8 cellular contexts compared by ENCODE assay signal in genomic region chr3:123586131-123586530, GRCh38. TPM values are rescaled to one million over a fixed set of nuclear protein-coding genes. Genes with fewer than 3 reads are reported as not detected.
DNase-seq lines count a peak whose midpoint lies in the region; ATAC-seq and TF ChIP-seq lines count a peak whose summit lies in the region.

No MANE protein-coding gene starts in this region.

- peak; percentile 79 for DNase-seq in DMS53 (lab: John Stamatoyannopoulos, UW)
- peak; percentile 81 for DNase-seq in MG63
- DNase-seq in RKO (ENCODE audit: low spot score) = peak; percentile 85
- no peak for DNase-seq in ascending aorta (ENCODE audit: low spot score in 2 of 2)
- peak; percentile 67 for DNase-seq in iris pigment epithelial cell (ENCODE audit: low read depth)
- peak; percentile 49 for DNase-seq in stimulated activated CD4-positive, alpha-beta T cell treated with anti-CD3 and anti-CD28 coated beads, Interleukin-1b, Interleukin-23, amount 100 ng/mL, for 48 hours
- no peak for DNase-seq in natural killer cell

- H3K4me1 Mint-ChIP-seq in natural killer cell = peaks cover 15 to 22% of the 10 kb centered on the region in 2 donors

- peaks cover 4 to 14% of the 10 kb centered on the region in 2 donors for H3K4me1 ChIP-seq in ascending aorta

- H3K27me3 Mint-ChIP-seq in natural killer cell (ENCODE audit: low read depth in 2 of 2) = no peaks in the 10 kb centered on the region

- no peak for ATAC-seq in natural killer cell
- ATAC-seq in HG03097 (IDR thresholded peaks at IDR 0.05; ENCODE audit: low FRiP score, unreplicated experiment) = no peak

- H3K4me3 Mint-ChIP-seq in natural killer cell = no peak overlapping the region

- H3K9me3 Mint-ChIP-seq in natural killer cell = no peaks in the 10 kb centered on the region

- peak overlapping the region in 1 of 2 donors; percentile 83 for H3K27ac ChIP-seq in ascending aorta

- no peak overlapping the region for H3K27ac Mint-ChIP-seq in natural killer cell

- H3K4me3 ChIP-seq in MG63 (peak overlapping the region; percentile 86), ascending aorta (peak overlapping the region; percentile 87 to 92)

- H3K27me3 ChIP-seq in MG63 (no peaks in the 10 kb centered on the region), ascending aorta (no peaks in the 10 kb centered on the region)

- H3K36me3 Mint-ChIP-seq in natural killer cell = no peaks in the 10 kb centered on the region

- intact Hi-C loops in ascending aorta (cut with DNase I) (loop anchor here (5.0 kb wide), 1 partner anchor 41 kb away; no protein-coding TSS in a partner anchor), natural killer cell (cut with micrococcal nuclease) (loop anchor here (10.0 kb wide), 1 partner anchor 1171 kb away; the partner anchor contains the start of gene WDR5B)

- H3K36me3 ChIP-seq in MG63 = peaks cover 26% of the 10 kb centered on the region
- H3K36me3 ChIP-seq in ascending aorta = peaks cover 0 to 3% of the 10 kb centered on the region in 2 donors

- TF ChIP-seq CTCF in ascending aorta (IDR thresholded peaks at IDR 0.05) = no peak
- TF ChIP-seq CTCF in natural killer cell (IDR thresholded peaks at IDR 0.05) = no peak

- H3K9me3 ChIP-seq in MG63 (peaks cover 18% of the 10 kb centered on the region), ascending aorta (no peaks in the 10 kb centered on the region)

RNA-seq across cellular contexts. Expression of gene HACD2, which starts 1.3 kb away (rescaled TPM):
- 17.1 and 26.8 TPM in 2 replicates for total RNA-seq in MG63 (2014; rRNA removed; shearing (Covaris generic); ENCODE audit: low replicate concordance)
- total RNA-seq in ascending aorta = 10.2 TPM
- total RNA-seq in natural killer cell = 10 to 100 TPM; 16.1 to 34.1 (median 24.6) TPM

Comparison
In these comparisons a context has a peak if more than half of its experiments do, and no peak if none do; other contexts are left out.
1. DNase-seq: peak in DMS53 (single experiment), MG63 (single experiment), RKO (single experiment), iris pigment epithelial cell (single experiment) and stimulated activated CD4-positive, alpha-beta T cell treated with anti-CD3 and anti-CD28 coated beads, Interleukin-1b, Interleukin-23, amount 100 ng/mL, for 48 hours (single experiment); none in ascending aorta (0 of 2) and natural killer cell (single experiment).